ENCODE assay signal across 2 cellular contexts in genomic region chr10:24820616-24821015, GRCh38.
TF ChIP-seq lines count a peak whose summit lies in the region.

No MANE protein-coding gene starts in this region.

TF ChIP-seq in HCT116, 20 proteins besides CTCF, POLR2A, EP300 and RAD21 (continued from another document):
- no peak for TF ChIP-seq REST (IDR thresholded peaks at IDR 0.05; ENCODE audit: low read depth)
- no peak for TF ChIP-seq EGR1 (IDR thresholded peaks at IDR 0.05; ENCODE audit: low read depth)
- TF ChIP-seq CBX3 (IDR thresholded peaks at IDR 0.05; ENCODE audit: low read depth), result no peak
- TF ChIP-seq SP1 (IDR thresholded peaks at IDR 0.05; ENCODE audit: low read depth), result no peak
- TF ChIP-seq POLR2AphosphoS5 (IDR thresholded peaks at IDR 0.05; ENCODE audit: low read depth, low read length), result no peak
- no peak for TF ChIP-seq EZH2phosphoT487 (IDR thresholded peaks at IDR 0.05; ENCODE audit: borderline replicate concordance)
- no peak for TF ChIP-seq ATF3 (IDR thresholded peaks at IDR 0.05)
- TF ChIP-seq ELF1 (IDR thresholded peaks at IDR 0.05; ENCODE audit: borderline replicate concordance, low read depth), result no peak
- TF ChIP-seq YY1 (IDR thresholded peaks at IDR 0.05; ENCODE audit: extremely low read depth, insufficient replicate concordance, low read depth, low read length), result no peak

TF ChIP-seq in H1, 55 proteins besides CTCF, POLR2A, EP300 and RAD21:
- TF ChIP-seq HDAC2 (IDR thresholded peaks at IDR 0.05; ENCODE audit: borderline replicate concordance in 1 of 2, low read depth in 2 of 2, low read length in 2 of 2) (no peak), JUND (IDR thresholded peaks at IDR 0.05; ENCODE audit: low read length) (no peak), ASH2L (IDR thresholded peaks at IDR 0.05; ENCODE audit: low read length) (no peak), CHD1 (IDR thresholded peaks at IDR 0.05; ENCODE audit: low read depth, low read length) (no peak), FOSL1 (IDR thresholded peaks at IDR 0.05; ENCODE audit: insufficient read depth, low read depth, low read length) (no peak), TBP (IDR thresholded peaks at IDR 0.05; ENCODE audit: low read depth, low read length) (no peak), SRF (IDR thresholded peaks at IDR 0.05; ENCODE audit: low read depth, low read length) (no peak)
